8 cellular contexts compared by ENCODE assay signal in the genomic region with DNA sequence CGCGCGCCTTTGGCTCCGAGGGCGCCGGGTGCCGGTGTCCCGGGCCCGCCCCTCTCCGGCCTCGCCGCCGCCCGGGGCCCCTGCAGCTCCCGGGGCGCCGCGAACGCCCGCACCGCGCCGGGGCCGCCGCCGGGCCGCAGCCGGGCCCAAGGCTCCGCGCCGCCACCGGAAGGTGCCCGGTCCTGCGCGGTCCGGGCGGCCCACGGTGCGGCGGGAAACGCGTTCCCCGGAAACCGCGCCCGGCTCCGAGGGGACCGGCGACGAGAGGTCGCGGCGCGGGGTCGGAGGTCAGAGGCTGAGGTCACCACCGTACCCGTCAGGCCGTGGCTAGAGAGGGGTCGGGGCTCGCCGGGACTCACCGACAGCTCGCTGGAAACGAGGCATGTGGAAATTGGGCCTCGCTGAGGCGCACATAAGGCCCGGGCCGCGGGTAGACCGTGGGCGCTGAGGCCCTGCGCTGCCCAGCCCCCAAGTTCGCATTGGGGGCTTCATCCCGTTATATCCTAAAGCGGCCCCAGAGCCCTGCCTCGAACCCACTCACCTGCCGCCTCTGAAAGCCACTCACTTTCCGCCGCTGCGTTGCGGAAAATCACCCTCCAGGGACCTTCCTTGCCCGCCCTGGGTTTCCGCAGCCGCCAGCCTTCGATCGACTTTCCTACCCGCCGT. TPM values are rescaled to one million over a fixed set of nuclear protein-coding genes. Genes with fewer than 3 reads are reported as not detected.
A peak's percentile ranks its signal among the peaks of the same experiment; 100 is the strongest.
DNase-seq lines count a peak whose midpoint lies in the region; ATAC-seq, FAIRE-seq and TF ChIP-seq lines count a peak whose summit lies in the region.

A gene (minus strand): TSS at position 167 of the 666 bp plus-strand sequence. CDS start 745 bp downstream, outside the sequence.

- DNase-seq in D721Med (ENCODE audit: insufficient read length, low spot score), result peak; percentile 74
- DNase-seq in NAMALWA (ENCODE audit: low spot score), result peak; percentile 54
- peak; percentile 57 to 59 for DNase-seq in activated CD4-positive, alpha-beta T cell treated with anti-CD3 and anti-CD28 coated beads, Interleukin-2, amount 50 U/mL, for 4 hours
- peak; percentile 90 for DNase-seq in ecto neural progenitor cell (ENCODE audit: low spot score)
- peak; percentile 55 to 68 for DNase-seq in lung microvascular endothelial cell (ENCODE audit: low read depth in 2 of 2)
- peak; percentile 50 to 69 (median 51) for DNase-seq in stimulated activated CD4-positive, alpha-beta T cell treated with anti-CD3 and anti-CD28 coated beads, TNF-alpha, amount 100 ng/mL, for 4 hours (ENCODE audit: low read depth in 3 of 3)

- no peak for TF ChIP-seq CTCF in D721Med (IDR thresholded peaks at IDR 0.05; ENCODE audit: insufficient read depth, missing control alignments)

- FAIRE-seq in D721Med (lab: Jason Lieb, UNC), result no peak

- ATAC-seq in GM21526 (IDR thresholded peaks at IDR 0.05; ENCODE audit: low FRiP score, unreplicated experiment), result peak; percentile 58
- ATAC-seq in GM21528 (IDR thresholded peaks at IDR 0.05; ENCODE audit: low FRiP score, unreplicated experiment), result no peak

RNA-seq across cellular contexts. Expression of the gene that starts here (rescaled TPM):
- 30.7 and 35.5 TPM in 2 replicates for total RNA-seq in lung microvascular endothelial cell
